8 cellular contexts compared by ENCODE assay signal in the genomic region with DNA sequence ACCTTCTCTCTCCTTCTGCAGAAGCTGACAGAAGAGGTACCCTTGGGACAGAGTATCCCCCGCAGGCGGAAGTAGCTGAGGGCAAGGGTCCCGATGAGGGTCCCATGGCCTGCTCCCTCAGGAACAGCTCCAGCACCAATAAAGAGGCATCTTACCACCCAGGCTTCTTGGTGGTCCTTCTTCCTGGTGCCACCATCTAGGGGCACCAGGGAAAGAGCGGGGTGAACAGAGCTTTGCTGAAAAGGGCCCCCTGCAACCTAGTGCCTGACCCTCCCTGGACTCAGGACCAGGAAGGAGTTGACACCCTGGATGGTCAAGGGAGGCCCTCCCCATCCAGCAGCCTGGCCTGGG. TPM values are rescaled to one million over a fixed set of nuclear protein-coding genes. Genes with fewer than 3 reads are reported as not detected.
DNase-seq lines count a peak whose midpoint lies in the region; ATAC-seq and TF ChIP-seq lines count a peak whose summit lies in the region.

No MANE protein-coding gene starts in this region.

- no peaks in the 10 kb centered on the region for H3K9me3 Mint-ChIP-seq in activated CD4-positive, alpha-beta T cell treated with anti-CD3 and anti-CD28 coated beads for 36 hours (ENCODE audit: low read depth)
- no peaks in the 10 kb centered on the region for H3K9me3 Mint-ChIP-seq in activated naive CD4-positive, alpha-beta T cell treated with anti-CD3 and anti-CD28 coated beads, Interleukin-2, amount 50 U/mL, for 72 hours

- DNase-seq in activated CD4-positive, alpha-beta T cell treated with anti-CD3 and anti-CD28 coated beads for 36 hours, result no peak
- DNase-seq in activated CD4-positive, alpha-beta T cell treated with anti-CD3 and anti-CD28 coated beads for 4 hours, result no peak
- DNase-seq in activated naive CD4-positive, alpha-beta T cell treated with anti-CD3 and anti-CD28 coated beads, Interleukin-2, amount 50 U/mL, for 72 hours (ENCODE audit: low spot score in 2 of 2), result no peak
- no peak for DNase-seq in lower lobe of right lung
- no peak for DNase-seq in thyroid gland
- DNase-seq in KG1 (lab: John Stamatoyannopoulos, UW), result no peak
- no peak for DNase-seq in central memory CD4-positive, alpha-beta T cell

- H3K4me1 Mint-ChIP-seq in activated CD4-positive, alpha-beta T cell treated with anti-CD3 and anti-CD28 coated beads for 36 hours, result peaks cover 35% of the 10 kb centered on the region

- H3K9me3 ChIP-seq in lower lobe of right lung, result no peaks in the 10 kb centered on the region
- no peaks in the 10 kb centered on the region for H3K9me3 ChIP-seq in thyroid gland

- WGBS in thyroid gland, 2 donors, result 89 to 94% methylated on average over 4 of the region's 4 CpGs

- TF ChIP-seq POLR2A in thyroid gland (IDR thresholded peaks at IDR 0.05), result no peak

- peaks cover 72% of the 10 kb centered on the region for H3K36me3 Mint-ChIP-seq in activated CD4-positive, alpha-beta T cell treated with anti-CD3 and anti-CD28 coated beads for 36 hours (ENCODE audit: low read depth)
- H3K36me3 Mint-ChIP-seq in activated naive CD4-positive, alpha-beta T cell treated with anti-CD3 and anti-CD28 coated beads, Interleukin-2, amount 50 U/mL, for 72 hours, result peaks cover 33 to 70% of the 10 kb centered on the region in 2 donors

- ATAC-seq in activated CD4-positive, alpha-beta T cell treated with anti-CD3 and anti-CD28 coated beads for 36 hours, result no peak
- ATAC-seq in activated naive CD4-positive, alpha-beta T cell treated with anti-CD3 and anti-CD28 coated beads, Interleukin-2, amount 50 U/mL, for 72 hours, result no peak
- no peak for ATAC-seq in lower lobe of right lung
- ATAC-seq in HG02763 (IDR thresholded peaks at IDR 0.05; ENCODE audit: unreplicated experiment), result no peak

- H3K4me1 ChIP-seq in lower lobe of right lung (peaks cover 31% of the 10 kb centered on the region), thyroid gland (peaks cover 18 to 27% of the 10 kb centered on the region in 2 donors)

- H3K27me3 Mint-ChIP-seq in activated CD4-positive, alpha-beta T cell treated with anti-CD3 and anti-CD28 coated beads for 36 hours, result no peaks in the 10 kb centered on the region

- H3K27me3 ChIP-seq in lower lobe of right lung (ENCODE audit: low read depth) (no peaks in the 10 kb centered on the region), thyroid gland (no peaks in the 10 kb centered on the region)

- peaks cover 81% of the 10 kb centered on the region for H3K36me3 ChIP-seq in lower lobe of right lung
- peaks cover 49 to 56% of the 10 kb centered on the region in 2 donors for H3K36me3 ChIP-seq in thyroid gland

- CTCF ChIA-PET in activated CD4-positive, alpha-beta T cell treated with anti-CD3 and anti-CD28 coated beads for 36 hours (lab: Charles Lee), result interaction anchor here (0.6 to 3.6 kb wide), 27 partner anchors 8 to 172 kb away, joined by 3 to 43 read pairs (median 6); partner anchors contain the start of genes CIDEB, DCAF11, DHRS4L2 and EMC9

- H3K27ac Mint-ChIP-seq in activated CD4-positive, alpha-beta T cell treated with anti-CD3 and anti-CD28 coated beads for 36 hours, result peak overlapping the region; percentile 97
- H3K27ac Mint-ChIP-seq in activated naive CD4-positive, alpha-beta T cell treated with anti-CD3 and anti-CD28 coated beads, Interleukin-2, amount 50 U/mL, for 72 hours, result peak overlapping the region; percentile 100

- H3K4me3 ChIP-seq in lower lobe of right lung (no peak overlapping the region), thyroid gland (replicated peaks in 1 of 3) (no peak overlapping the region)

- intact Hi-C loops in activated CD4-positive, alpha-beta T cell treated with anti-CD3 and anti-CD28 coated beads for 36 hours (cut with DNase I, micrococcal nuclease), result loop anchor here in 1 of 2 experiments (2.0 kb wide), 1 partner anchor 146 kb away; no protein-coding TSS in a partner anchor
- intact Hi-C loops in lower lobe of right lung (cut with DNase I) (no loop called here), thyroid gland (cut with DNase I) (no loop called here)

- POLR2A ChIA-PET in activated CD4-positive, alpha-beta T cell treated with anti-CD3 and anti-CD28 coated beads for 36 hours (lab: Charles Lee), result interaction anchor here (0.6 to 3.6 kb wide), 13 partner anchors 9 to 80 kb away, joined by 3 to 36 read pairs (median 5); partner anchors contain the start of genes CHMP4A, DCAF11, EMC9 and MDP1

- H3K27ac ChIP-seq in lower lobe of right lung, result peak overlapping the region; percentile 97
- peak overlapping the region; percentile 56 to 97 (median 97) for H3K27ac ChIP-seq in thyroid gland

- no peak for TF ChIP-seq CTCF in lower lobe of right lung (IDR thresholded peaks at IDR 0.05)
- no peak for TF ChIP-seq CTCF in thyroid gland (IDR thresholded peaks at IDR 0.05)

- peak overlapping the region; percentile 84 for H3K4me3 Mint-ChIP-seq in activated CD4-positive, alpha-beta T cell treated with anti-CD3 and anti-CD28 coated beads for 36 hours

RNA-seq across cellular contexts. Expression of gene IRF9, which starts 0.6 kb away (rescaled TPM):
- 100 to 1,000 TPM; 172 to 209 TPM for total RNA-seq in activated CD4-positive, alpha-beta T cell treated with anti-CD3 and anti-CD28 coated beads for 36 hours
- total RNA-seq in activated naive CD4-positive, alpha-beta T cell treated with anti-CD3 and anti-CD28 coated beads, Interleukin-2, amount 50 U/mL, for 72 hours, result 100 to 1,000 TPM; 183 to 227 TPM
- 158 TPM for total RNA-seq in lower lobe of right lung
- 10 to 100 TPM; 55.1 to 92.3 (median 70.0) TPM for total RNA-seq in thyroid gland

RNA-seq across cellular contexts. Expression of gene REC8, which starts 11.4 kb away (rescaled TPM):
- total RNA-seq in activated CD4-positive, alpha-beta T cell treated with anti-CD3 and anti-CD28 coated beads for 36 hours, result 10 to 100 TPM; 25.6 to 27.7 TPM
- total RNA-seq in activated naive CD4-positive, alpha-beta T cell treated with anti-CD3 and anti-CD28 coated beads, Interleukin-2, amount 50 U/mL, for 72 hours, result 10 to 100 TPM; 36.4 to 48.7 TPM
- total RNA-seq in lower lobe of right lung, result 18.4 TPM
- total RNA-seq in thyroid gland, result 1 to 10 TPM; 4.1 to 7.1 (median 5.4) TPM

RNA-seq across cellular contexts. Expression of gene RNF31, which starts 13.2 kb away (rescaled TPM):
- total RNA-seq in activated CD4-positive, alpha-beta T cell treated with anti-CD3 and anti-CD28 coated beads for 36 hours, result 10 to 100 TPM; 73.7 to 98.4 TPM
- 10 to 100 TPM; 81.5 to 90.7 TPM for total RNA-seq in activated naive CD4-positive, alpha-beta T cell treated with anti-CD3 and anti-CD28 coated beads, Interleukin-2, amount 50 U/mL, for 72 hours
- total RNA-seq in lower lobe of right lung (67.3 TPM), thyroid gland (100 to 1,000 TPM in 1 of 4 donors, 10 to 100 TPM in 3; 30.6 to 106 (median 67.6) TPM)

RNA-seq across cellular contexts. Expression of gene PSME2, which starts 14.1 kb away (rescaled TPM):
- total RNA-seq in activated CD4-positive, alpha-beta T cell treated with anti-CD3 and anti-CD28 coated beads for 36 hours, result 100 to 1,000 TPM; 445 to 459 TPM
- 100 to 1,000 TPM; 452 to 507 TPM for total RNA-seq in activated naive CD4-positive, alpha-beta T cell treated with anti-CD3 and anti-CD28 coated beads, Interleukin-2, amount 50 U/mL, for 72 hours
- total RNA-seq in lower lobe of right lung (144 TPM), thyroid gland (10 to 100 TPM; 31.3 to 66.6 (median 47.5) TPM)

RNA-seq across cellular contexts. Expression of gene EMC9, which starts 19.1 kb away (rescaled TPM):
- 10 to 100 TPM; 36.9 to 46.7 TPM for total RNA-seq in activated CD4-positive, alpha-beta T cell treated with anti-CD3 and anti-CD28 coated beads for 36 hours
- total RNA-seq in activated naive CD4-positive, alpha-beta T cell treated with anti-CD3 and anti-CD28 coated beads, Interleukin-2, amount 50 U/mL, for 72 hours, result 10 to 100 TPM; 36.8 to 64.2 TPM
- total RNA-seq in lower lobe of right lung (9.3 TPM), thyroid gland (10 to 100 TPM in 3 of 4 donors, 1 to 10 TPM in 1; 8.3 to 25.5 (median 16.9) TPM)
